ENCODE assay signal across 12 cellular contexts in the genomic region with DNA sequence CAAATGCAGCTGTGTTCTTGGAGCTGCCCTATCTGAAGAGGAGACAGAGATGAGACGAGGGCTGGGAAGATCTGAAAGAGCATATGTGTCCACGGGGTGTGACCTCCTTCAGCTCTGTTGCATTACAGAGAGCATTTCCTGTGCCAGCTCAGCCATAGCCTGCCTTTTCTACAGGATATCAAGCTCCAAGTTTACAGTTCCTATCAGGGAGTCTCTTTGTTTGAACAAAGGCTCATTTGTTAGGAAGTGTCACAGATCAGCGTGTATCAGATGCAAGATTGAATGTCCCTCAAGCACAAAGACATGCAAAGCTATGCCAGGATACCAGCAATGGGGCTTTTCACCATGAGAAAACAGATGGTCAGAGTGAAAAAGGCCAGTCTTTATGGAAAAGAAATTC.
DNase-seq lines count a peak whose midpoint lies in the region; ATAC-seq, FAIRE-seq and TF ChIP-seq lines count a peak whose summit lies in the region.
"Had no signal": no experiment of that assay in that cellular context is flagged by ENCODE, and none has a peak within 500 bp of the region (broad histone marks: within the 10 kb centered on the region; RNA-seq: fewer than 3 reads in every experiment).

No MANE protein-coding gene starts in this region.

- peak; percentile 66 for FAIRE-seq in endothelial cell of umbilical vein (lab: Jason Lieb, UNC)

- DNase-seq in Ammon's horn (ENCODE audit: low spot score) (peak; percentile 67), NCI-H345 treated with DMSO at 0.1 percent for 48 hours (lab: John Stamatoyannopoulos, UW; ENCODE audit: unreplicated experiment) (peak; percentile 63), endothelial cell of umbilical vein (ENCODE audit: low read depth, low spot score) (peak; percentile 28), neural progenitor cell (ENCODE audit: low spot score) (no peak), gastrocnemius medialis (no peak)
- DNase-seq in activated CD4-positive, alpha-beta T cell treated with anti-CD3 and anti-CD28 coated beads for 1 hour, result no peak
- DNase-seq: foreskin keratinocyte; NCI-H2171 treated with DMSO at 0.1 percent for 48 hours; stimulated activated naive CD4-positive, alpha-beta T cell treated with Interleukin-2 at 50 U/mL for 16 hours had no signal

- H3K36me3 ChIP-seq in endothelial cell of umbilical vein (ENCODE audit: control insufficient read depth in 2 of 2, extremely low read depth in 1 of 2, insufficient read depth in 2 of 2, low read length in 2 of 2) (no peaks in the 10 kb centered on the region), neural progenitor cell (no peaks in the 10 kb centered on the region), gastrocnemius medialis (no peaks in the 10 kb centered on the region)

- CTCF ChIA-PET in endothelial cell of umbilical vein (lab: Charles Lee), result interaction anchor here (1.8 to 2.3 kb wide), 3 partner anchors 8 to 13 kb away, joined by 5 to 7 read pairs (median 7); no protein-coding TSS in a partner anchor

- H3F3A ChIP-seq in neural progenitor cell (ENCODE audit: low read depth), result peaks cover 9% of the 10 kb centered on the region

- peaks cover 11% of the 10 kb centered on the region for H3K27me3 Mint-ChIP-seq in neural progenitor cell (ENCODE audit: insufficient read depth, low read depth)

- H3K27me3 ChIP-seq in endothelial cell of umbilical vein (ENCODE audit: control insufficient read depth in 2 of 2, insufficient read depth in 2 of 2, low read length in 2 of 2), result no peaks in the 10 kb centered on the region
- H3K27me3 ChIP-seq in neural progenitor cell, result no peaks in the 10 kb centered on the region
- H3K27me3 ChIP-seq in gastrocnemius medialis, result no peaks in the 10 kb centered on the region
- H3K27me3 ChIP-seq: foreskin keratinocyte had no signal

- dilution Hi-C loops in endothelial cell of umbilical vein (cut with MboI; ENCODE audit: extremely low pct_ligation_motif_present, low sequenced_read_pairs), result no loop called here

- TF ChIP-seq POLR2A in endothelial cell of umbilical vein (IDR thresholded peaks at IDR 0.05; ENCODE audit: low read depth, low read length) (no peak), gastrocnemius medialis (IDR thresholded peaks at IDR 0.05) (no peak)

- H3K4me3 Mint-ChIP-seq in neural progenitor cell, result no peak overlapping the region

- H3K9me3 Mint-ChIP-seq in neural progenitor cell, result no peaks in the 10 kb centered on the region

- H3K4me2 ChIP-seq in endothelial cell of umbilical vein (ENCODE audit: insufficient read depth, low read length) (no peak overlapping the region), neural progenitor cell (peak overlapping the region; percentile 6)

- no peak overlapping the region for H3K9ac ChIP-seq in endothelial cell of umbilical vein (replicated peaks; ENCODE audit: extremely low read depth, insufficient read depth, low read length)
- no peak overlapping the region for H3K9ac ChIP-seq in neural progenitor cell

- no peak overlapping the region for H3K4me3 ChIP-seq in endothelial cell of umbilical vein (replicated peaks in 1 of 3; ENCODE audit: insufficient read depth in 1 of 3, low read depth in 1 of 3, low read length in 3 of 3)
- no peak overlapping the region for H3K4me3 ChIP-seq in neural progenitor cell
- no peak overlapping the region for H3K4me3 ChIP-seq in gastrocnemius medialis

- H4K20me1 ChIP-seq in endothelial cell of umbilical vein (replicated peaks; ENCODE audit: control insufficient read depth, extremely low read depth, insufficient read depth, low read length) (no peaks in the 10 kb centered on the region), neural progenitor cell (ENCODE audit: low read depth) (no peaks in the 10 kb centered on the region)

- intact Hi-C loops in endothelial cell of umbilical vein (cut with micrococcal nuclease), result no loop called here
- intact Hi-C loops in gastrocnemius medialis (cut with DNase I; ENCODE audit: low total_unique reads), result no loop called here

- H3K27ac Mint-ChIP-seq in neural progenitor cell, result no peak overlapping the region

- H3K27ac ChIP-seq in endothelial cell of umbilical vein (ENCODE audit: insufficient read depth, low read depth, low read length) (no peak overlapping the region), neural progenitor cell (no peak overlapping the region), gastrocnemius medialis (no peak overlapping the region)
- H3K27ac ChIP-seq: C4-2B, foreskin keratinocyte had no signal

- BruUV-seq in endothelial cell of umbilical vein (replicated peaks; lab: Mats Ljungman, UMichigan), result no TSS peak

- no peak for ATAC-seq in gastrocnemius medialis
- no peak for ATAC-seq in GM21786 (IDR thresholded peaks at IDR 0.05; ENCODE audit: unreplicated experiment)
- no peak for ATAC-seq in HG02623 (IDR thresholded peaks at IDR 0.05; ENCODE audit: unreplicated experiment)
- ATAC-seq: foreskin keratinocyte had no signal

- H3K36me3 Mint-ChIP-seq in neural progenitor cell, result no peaks in the 10 kb centered on the region

- in situ Hi-C loops in gastrocnemius medialis (cut with MboI; ENCODE audit: low sequenced_read_pairs in 4 of 4), result no loop called here

- no peaks in the 10 kb centered on the region for H3K4me1 ChIP-seq in endothelial cell of umbilical vein (ENCODE audit: control insufficient read depth, extremely low read depth, insufficient read depth, low read length)
- H3K4me1 ChIP-seq in neural progenitor cell, result peaks cover 23% of the 10 kb centered on the region
- no peaks in the 10 kb centered on the region for H3K4me1 ChIP-seq in gastrocnemius medialis
- H3K4me1 ChIP-seq: foreskin keratinocyte had no signal

- no peaks in the 10 kb centered on the region for H3K9me1 ChIP-seq in endothelial cell of umbilical vein (replicated peaks; ENCODE audit: control insufficient read depth, extremely low read depth, insufficient read depth, low read length)

- peak overlapping the region; percentile 99 for H2AFZ ChIP-seq in endothelial cell of umbilical vein (ENCODE audit: low read depth, low read length)
- peak overlapping the region; percentile 67 for H2AFZ ChIP-seq in neural progenitor cell (replicated peaks)

- no peak for TF ChIP-seq CTCF in endothelial cell of umbilical vein (IDR thresholded peaks at IDR 0.05; ENCODE audit: extremely low read depth in 1 of 2, insufficient read depth in 1 of 2, low read depth in 1 of 2, low read length in 2 of 2)
- no peak for TF ChIP-seq CTCF in neural progenitor cell (IDR thresholded peaks at IDR 0.05)
- no peak for TF ChIP-seq CTCF in gastrocnemius medialis (IDR thresholded peaks at IDR 0.05 in 4 of 5, conservative IDR thresholded peaks at IDR 0.05 in 1 of 5)

- H3K9me3 ChIP-seq in endothelial cell of umbilical vein (replicated peaks; ENCODE audit: control insufficient read depth, insufficient read depth, low read length) (no peaks in the 10 kb centered on the region), neural progenitor cell (ENCODE audit: low read depth) (no peaks in the 10 kb centered on the region), gastrocnemius medialis (peaks cover 0 to 4% (median 0%) of the 10 kb centered on the region in 3 donors)

- H3K79me2 ChIP-seq in endothelial cell of umbilical vein (ENCODE audit: control insufficient read depth, insufficient read depth, low read length), result no peaks in the 10 kb centered on the region
- H3K79me2 ChIP-seq in neural progenitor cell (ENCODE audit: low read depth), result no peaks in the 10 kb centered on the region

- peaks cover 23% of the 10 kb centered on the region for H3K4me1 Mint-ChIP-seq in neural progenitor cell

- POLR2A ChIA-PET in endothelial cell of umbilical vein (lab: Charles Lee), result no interaction called here

TF ChIP-seq in endothelial cell of umbilical vein, 7 proteins besides CTCF, POLR2A, EP300 and RAD21:
- TF ChIP-seq EZH2 (IDR thresholded peaks at IDR 0.05; ENCODE audit: borderline replicate concordance, low read depth, low read length, severe bottlenecking), result no peak
- TF ChIP-seq MYC (IDR thresholded peaks at IDR 0.05; ENCODE audit: low read depth, low read length), result no peak
- no peak for TF ChIP-seq FOS (IDR thresholded peaks at IDR 0.05; ENCODE audit: borderline replicate concordance, insufficient read depth, low read length)

Comparison
In these comparisons a context has a peak if more than half of its experiments do, and no peak if none do; other contexts are left out.
1. DNase-seq: peak in Ammon's horn (single experiment), NCI-H345 treated with DMSO at 0.1 percent for 48 hours (single experiment) and endothelial cell of umbilical vein (single experiment); none in neural progenitor cell (single experiment), gastrocnemius medialis (0 of 2) and activated CD4-positive, alpha-beta T cell treated with anti-CD3 and anti-CD28 coated beads for 1 hour (single experiment).